Comparison of ENCODE assay signal across 12 cellular contexts in genomic region chr1:235939488-235939775, GRCh38.
A peak's percentile ranks its signal among the peaks of the same experiment; 100 is the strongest.
DNase-seq lines count a peak whose midpoint lies in the region; ATAC-seq and TF ChIP-seq lines count a peak whose summit lies in the region.
"Had no signal": no experiment of that assay in that cellular context is flagged by ENCODE, and none has a peak within 500 bp of the region (broad histone marks: within the 10 kb centered on the region; RNA-seq: fewer than 3 reads in every experiment).

No MANE protein-coding gene starts in this region.

- H3K9me3 ChIP-seq in AG04450 (ENCODE audit: control insufficient read depth, insufficient read depth, low read length): peaks cover 4% of the 10 kb centered on the region; the same call in 1 of the 2 replicates
- H3K9me3 ChIP-seq: suprapubic skin had no signal

- H3K27ac ChIP-seq in AG04450 (ENCODE audit: low read depth, low read length): no peak overlapping the region

- peak overlapping the region; percentile 80 for H3K27ac Mint-ChIP-seq in activated naive CD8-positive, alpha-beta T cell treated with anti-CD3 and anti-CD28 coated beads, Interleukin-2, amount 10 ng/mL, durations not matched to agents 7 days and 5 days
- H3K27ac Mint-ChIP-seq in memory B cell: peak overlapping the region; percentile 91

- intact Hi-C loops in posterior cingulate gyrus (cut with DNase I): no loop called here

- DNase-seq in AG04450 (ENCODE audit: low read depth, low spot score): peak; percentile 41
- peak; percentile 66 for DNase-seq in ELR (ENCODE audit: low read depth)
- no peak for DNase-seq in activated naive CD8-positive, alpha-beta T cell treated with anti-CD3 and anti-CD28 coated beads, Interleukin-2, amount 10 ng/mL, durations not matched to agents 7 days and 5 days
- no peak for DNase-seq in memory B cell (ENCODE audit: low spot score in 2 of 2)
- no peak for DNase-seq in T-helper 9 cell
- no peak for DNase-seq in posterior cingulate gyrus
- DNase-seq: DND-41, NCI-H82, nucleus accumbens had no signal

- no peak for ATAC-seq in activated naive CD8-positive, alpha-beta T cell treated with anti-CD3 and anti-CD28 coated beads, Interleukin-2, amount 10 ng/mL, durations not matched to agents 7 days and 5 days (ENCODE audit: low read depth)
- ATAC-seq in memory B cell (ENCODE audit: low read depth) (no peak), GM19023 (IDR thresholded peaks at IDR 0.05; ENCODE audit: unreplicated experiment) (no peak), GM18517 (IDR thresholded peaks at IDR 0.05; ENCODE audit: unreplicated experiment) (no peak)

- peaks cover 2% of the 10 kb centered on the region for H3K27me3 Mint-ChIP-seq in activated naive CD8-positive, alpha-beta T cell treated with anti-CD3 and anti-CD28 coated beads, Interleukin-2, amount 10 ng/mL, durations not matched to agents 7 days and 5 days
- H3K27me3 Mint-ChIP-seq in memory B cell: no peaks in the 10 kb centered on the region

- H3K4me3 Mint-ChIP-seq in activated naive CD8-positive, alpha-beta T cell treated with anti-CD3 and anti-CD28 coated beads, Interleukin-2, amount 10 ng/mL, durations not matched to agents 7 days and 5 days: peak overlapping the region; percentile 52
- peak overlapping the region; percentile 58 for H3K4me3 Mint-ChIP-seq in memory B cell

- peaks cover 30% of the 10 kb centered on the region for H3K4me1 Mint-ChIP-seq in activated naive CD8-positive, alpha-beta T cell treated with anti-CD3 and anti-CD28 coated beads, Interleukin-2, amount 10 ng/mL, durations not matched to agents 7 days and 5 days
- H3K4me1 Mint-ChIP-seq in memory B cell: peaks cover 66% of the 10 kb centered on the region

- H3K36me3 Mint-ChIP-seq in activated naive CD8-positive, alpha-beta T cell treated with anti-CD3 and anti-CD28 coated beads, Interleukin-2, amount 10 ng/mL, durations not matched to agents 7 days and 5 days: peaks cover 7% of the 10 kb centered on the region
- H3K36me3 Mint-ChIP-seq in memory B cell: peaks cover 8% of the 10 kb centered on the region

- no peak overlapping the region for H3K4me3 ChIP-seq in AG04450 (ENCODE audit: low read depth, low read length)
- H3K4me3 ChIP-seq: suprapubic skin had no signal

- no peak for TF ChIP-seq CTCF in AG04450 (IDR thresholded peaks at IDR 0.05; ENCODE audit: low read depth, low read length)

- POLR2A ChIA-PET in AG04450 (lab: Yijun Ruan, JAX): interaction anchor here (0.6 to 1.9 kb wide), 3 partner anchors 20 to 91 kb away, joined by 3 to 4 read pairs (median 3); no protein-coding TSS in a partner anchor
- POLR2A ChIA-PET in activated naive CD8-positive, alpha-beta T cell treated with anti-CD3 and anti-CD28 coated beads, Interleukin-2, amount 10 ng/mL, durations not matched to agents 7 days and 5 days (lab: Charles Lee): no interaction called here

- CTCF ChIA-PET in AG04450 (lab: Charles Lee): interaction anchor here (1.1 to 5.6 kb wide), 2 partner anchors 32 to 37 kb away, joined by 4 to 47 read pairs; no protein-coding TSS in a partner anchor

- H3K27me3 ChIP-seq in AG04450 (ENCODE audit: control insufficient read depth, insufficient read depth, low read length): no peaks in the 10 kb centered on the region
- H3K27me3 ChIP-seq: suprapubic skin had no signal

- H3K9me3 Mint-ChIP-seq in activated naive CD8-positive, alpha-beta T cell treated with anti-CD3 and anti-CD28 coated beads, Interleukin-2, amount 10 ng/mL, durations not matched to agents 7 days and 5 days: no peaks in the 10 kb centered on the region
- H3K9me3 Mint-ChIP-seq in memory B cell: peaks cover 3% of the 10 kb centered on the region

Comparison
In these comparisons a context has a peak if more than half of its experiments do, and no peak if none do; other contexts are left out.
1. DNase-seq: peak in AG04450 (single experiment) and ELR (single experiment); none in activated naive CD8-positive, alpha-beta T cell treated with anti-CD3 and anti-CD28 coated beads, Interleukin-2, amount 10 ng/mL, durations not matched to agents 7 days and 5 days (single experiment), memory B cell (0 of 2), T-helper 9 cell (single experiment) and posterior cingulate gyrus (0 of 10).